Comparison of ENCODE assay signal across 1 cellular context in genomic region chr17:64786337-64786736, GRCh38.
TF ChIP-seq lines count a peak whose summit lies in the region.

No MANE protein-coding gene starts in this region.

TF ChIP-seq in IMR-90, 13 proteins besides CTCF, POLR2A, EP300 and RAD21 (continued from another document):
- TF ChIP-seq NFE2L2 (IDR thresholded peaks at IDR 0.05; ENCODE audit: low read depth, low read length) (no peak), MAZ (IDR thresholded peaks at IDR 0.05; ENCODE audit: borderline replicate concordance, low read depth, low read length) (no peak), SMC3 (IDR thresholded peaks at IDR 0.05; ENCODE audit: low read depth, low read length) (no peak), MAFK (IDR thresholded peaks at IDR 0.05; ENCODE audit: low read depth, low read length) (no peak), RFX5 (IDR thresholded peaks at IDR 0.05; ENCODE audit: low read depth, low read length) (no peak), CEBPB (IDR thresholded peaks at IDR 0.05; ENCODE audit: low read depth, low read length) (no peak), ELK1 (IDR thresholded peaks at IDR 0.05; ENCODE audit: borderline replicate concordance, low read depth, low read length) (no peak), CHD1 (IDR thresholded peaks at IDR 0.05; ENCODE audit: low read depth, low read length) (no peak), FOS (IDR thresholded peaks at IDR 0.05; ENCODE audit: low read depth, low read length) (no peak), RCOR1 (IDR thresholded peaks at IDR 0.05; ENCODE audit: insufficient replicate concordance, low read length) (no peak), BHLHE40 (IDR thresholded peaks at IDR 0.05; ENCODE audit: low read depth, low read length) (no peak)
